Comparison of ENCODE assay signal across 8 cellular contexts in genomic region chr6:111427341-111428116, GRCh38. TPM values are rescaled to one million over a fixed set of nuclear protein-coding genes. Genes with fewer than 3 reads are reported as not detected.
DNase-seq lines count a peak whose midpoint lies in the region; TF ChIP-seq lines count a peak whose summit lies in the region.

No MANE protein-coding gene starts in this region.

- no peak overlapping the region for H2AFZ ChIP-seq in GM23248

- H3K9ac ChIP-seq in GM23248 (peak overlapping the region; percentile 35), rectal smooth muscle tissue (ENCODE audit: low read length) (no peak overlapping the region)

- peak; percentile 20 for DNase-seq in GM10248 (ENCODE audit: extremely low spot score)
- DNase-seq in GM23248: peak; percentile 90
- peak; percentile 78 for DNase-seq in MV-4-11 (lab: John Stamatoyannopoulos, UW)
- DNase-seq in amniotic stem cell (lab: John Stamatoyannopoulos, UW): peak; percentile 38
- DNase-seq in NCI-H345 treated with DMSO at 0.1 percent for 48 hours (lab: John Stamatoyannopoulos, UW; ENCODE audit: unreplicated experiment): no peak
- no peak for DNase-seq in cortex of kidney (lab: John Stamatoyannopoulos, UW)
- no peak for DNase-seq in midbrain (lab: John Stamatoyannopoulos, UW)

- no peaks in the 10 kb centered on the region for H3K36me3 ChIP-seq in GM23248 (ENCODE audit: low read depth)
- H3K36me3 ChIP-seq in rectal smooth muscle tissue (ENCODE audit: control insufficient read depth, insufficient read depth, low read length): no peaks in the 10 kb centered on the region

- H3K4me1 ChIP-seq in GM23248 (ENCODE audit: insufficient read depth) (peaks cover 43% of the 10 kb centered on the region), rectal smooth muscle tissue (ENCODE audit: control insufficient read depth, insufficient read depth, low read length) (peaks cover 34% of the 10 kb centered on the region)

- H3F3A ChIP-seq in GM23248 (ENCODE audit: insufficient read depth): peaks cover 44% of the 10 kb centered on the region

- H4K20me1 ChIP-seq in GM23248 (ENCODE audit: insufficient read depth): peaks cover 9% of the 10 kb centered on the region; the same call in 1 of the 2 replicates

- H3K4me3 ChIP-seq in GM23248 (peak overlapping the region; percentile 55), rectal smooth muscle tissue (ENCODE audit: low read length) (peak overlapping the region; percentile 19)

- CTCF ChIA-PET in GM10248 (lab: Yijun Ruan, JAX): no interaction called here

- in situ Hi-C loops in GM23248 (cut with MboI): no loop called here

- no peaks in the 10 kb centered on the region for H3K9me2 ChIP-seq in GM23248 (ENCODE audit: insufficient read depth)

- no peak for TF ChIP-seq CTCF in GM10248 (IDR thresholded peaks at IDR 0.05; ENCODE audit: control extremely low read depth, extremely low read depth, low read depth, missing control alignments)

- no peaks in the 10 kb centered on the region for H3K9me3 ChIP-seq in GM23248 (ENCODE audit: low read depth)

- H3K4me2 ChIP-seq in GM23248 (ENCODE audit: unreplicated experiment): peak overlapping the region; percentile 79

- POLR2A ChIA-PET in GM10248 (lab: Yijun Ruan, JAX): no interaction called here

- H3K27me3 ChIP-seq in GM23248 (replicated peaks; ENCODE audit: insufficient read depth) (no peaks in the 10 kb centered on the region), rectal smooth muscle tissue (ENCODE audit: control insufficient read depth, insufficient read depth, low read length) (no peaks in the 10 kb centered on the region)

- H3K79me2 ChIP-seq in GM23248 (ENCODE audit: insufficient read depth): peaks cover 99% of the 10 kb centered on the region

- WGBS in GM23248 (ENCODE audit: low coverage in 1 of 2, low lambda C conversion rate in 2 of 2, missing lambda C conversion rate in 2 of 2), 2 experiments: 36 to 40% methylated on average over 5 of the region's 5 CpGs

- peak overlapping the region; percentile 68 for H3K27ac ChIP-seq in GM23248
- peak overlapping the region; percentile 63 for H3K27ac ChIP-seq in rectal smooth muscle tissue (ENCODE audit: low read depth, low read length)

RNA-seq across cellular contexts. Expression of gene REV3L, which starts 55.5 kb away (rescaled TPM):
- 25.1 and 31.7 TPM in 2 replicates for total RNA-seq in GM23248 (2014; rRNA removed; shearing (Covaris generic))
- polyA plus RNA-seq in GM23248 (2016; fragmentation: Nextera tagmentation; extraction: Ambion mirVana): 24.0 and 25.0 TPM in 2 replicates

Comparison
In these comparisons a context has a peak if more than half of its experiments do, and no peak if none do; other contexts are left out.
1. DNase-seq: peak in GM10248 (single experiment), GM23248 (single experiment), MV-4-11 (single experiment) and amniotic stem cell (single experiment); none in NCI-H345 treated with DMSO at 0.1 percent for 48 hours (single experiment), cortex of kidney (single experiment) and midbrain (single experiment).